Comparison of ENCODE assay signal across 15 cellular contexts in the genomic region with DNA sequence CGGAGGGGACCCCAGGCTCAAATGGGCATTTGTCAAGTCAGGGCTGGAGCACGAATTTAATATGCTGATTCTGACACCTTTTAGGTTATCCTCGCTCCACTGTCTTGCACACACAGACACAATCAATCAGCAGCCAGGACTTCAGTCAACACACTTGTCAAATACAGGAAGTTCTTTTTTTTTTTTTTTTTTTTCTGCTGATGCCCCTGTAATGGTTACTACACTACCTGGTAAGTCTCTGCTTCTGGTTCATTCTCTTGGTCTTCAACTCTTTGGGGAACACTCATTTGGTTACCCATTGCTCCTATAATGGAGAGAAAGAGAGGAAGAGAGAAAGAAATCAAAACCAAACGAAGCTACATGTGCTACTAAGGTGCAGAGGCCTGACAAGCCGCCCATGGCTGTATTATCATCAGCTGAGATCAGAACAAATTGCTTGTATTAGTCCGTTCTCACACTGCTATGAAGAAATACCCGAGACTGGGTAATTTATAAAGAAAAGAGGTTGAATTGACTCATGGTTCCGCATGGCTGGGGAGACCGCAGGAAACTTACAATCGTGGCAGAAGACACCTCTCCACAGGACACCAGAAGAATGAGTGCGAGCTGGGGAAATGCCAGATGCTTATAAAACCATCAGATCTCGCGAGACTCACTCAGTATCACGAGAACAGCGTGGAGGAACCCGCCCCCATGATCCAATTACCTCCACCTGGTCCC. TPM values are rescaled to one million over a fixed set of nuclear protein-coding genes. Genes with fewer than 3 reads are reported as not detected.
DNase-seq lines count a peak whose midpoint lies in the region; ATAC-seq and TF ChIP-seq lines count a peak whose summit lies in the region.
"Had no signal": no experiment of that assay in that cellular context is flagged by ENCODE, and none has a peak within 500 bp of the region (broad histone marks: within the 10 kb centered on the region; RNA-seq: fewer than 3 reads in every experiment).

No MANE protein-coding gene starts in this region.

- ATAC-seq in GM19455 (IDR thresholded peaks at IDR 0.05; ENCODE audit: unreplicated experiment): peak; percentile 51
- peak; percentile 47 for ATAC-seq in HG03097 (IDR thresholded peaks at IDR 0.05; ENCODE audit: low FRiP score, unreplicated experiment)
- ATAC-seq in HG03139 (IDR thresholded peaks at IDR 0.05; ENCODE audit: unreplicated experiment): no peak
- ATAC-seq: foreskin keratinocyte had no signal

- no peaks in the 10 kb centered on the region for H3K9me3 ChIP-seq in SJCRH30 (replicated peaks)
- H3K9me3 ChIP-seq: SJSA1 had no signal

- H3K4me3 ChIP-seq in GM12865 (ENCODE audit: low read depth, low read length) (no peak overlapping the region), SJCRH30 (no peak overlapping the region)
- H3K4me3 ChIP-seq: SJSA1 had no signal

- no peak overlapping the region for H3K27ac ChIP-seq in SJCRH30
- H3K27ac ChIP-seq: C4-2B, foreskin keratinocyte, SJSA1 had no signal

- DNase-seq in GM12865 (ENCODE audit: low read depth) (peak; percentile 87), SJCRH30 (peak; percentile 25 to 55), NCI-H2029 (lab: John Stamatoyannopoulos, UW) (no peak), middle frontal gyrus (ENCODE audit: extremely low spot score, low spot score) (no peak)
- no peak for DNase-seq in stimulated activated naive CD4-positive, alpha-beta T cell (lab: John Stamatoyannopoulos, UW)
- DNase-seq: activated CD4-positive, alpha-beta T cell treated with anti-CD3 and anti-CD28 coated beads for 48 hours; activated naive CD4-positive, alpha-beta T cell treated with anti-CD3 and anti-CD28 coated beads, Interleukin-2, amount 50 U/mL, for 16 hours; foreskin keratinocyte; NCI-H2081 treated with DMSO at 0.1 percent for 48 hours had no signal

- H3K4me1 ChIP-seq in SJCRH30: no peaks in the 10 kb centered on the region
- H3K4me1 ChIP-seq: SJSA1 had no signal

- no peaks in the 10 kb centered on the region for H3K27me3 ChIP-seq in SJCRH30
- H3K27me3 ChIP-seq: SJSA1 had no signal

- H3K36me3 ChIP-seq in SJCRH30: no peaks in the 10 kb centered on the region
- H3K36me3 ChIP-seq: SJSA1 had no signal

- TF ChIP-seq CTCF in GM12865 (IDR thresholded peaks at IDR 0.05; ENCODE audit: insufficient read depth, low read depth, low read length, missing control alignments): no peak

RNA-seq across cellular contexts. Expression of a gene that starts 11.8 kb away (rescaled TPM):
- 0.16 and 0.23 TPM in 2 replicates for total RNA-seq in SJCRH30 (2014; rRNA removed; shearing (Covaris generic))
- total RNA-seq: foreskin keratinocyte, H4 had no signal

Comparison
In these comparisons a context has a peak if more than half of its experiments do, and no peak if none do; other contexts are left out.
1. DNase-seq: peak in GM12865 (single experiment) and SJCRH30 (2 of 2); none in stimulated activated naive CD4-positive, alpha-beta T cell (0 of 6), NCI-H2029 (single experiment) and middle frontal gyrus (single experiment).